In the genomic region with DNA sequence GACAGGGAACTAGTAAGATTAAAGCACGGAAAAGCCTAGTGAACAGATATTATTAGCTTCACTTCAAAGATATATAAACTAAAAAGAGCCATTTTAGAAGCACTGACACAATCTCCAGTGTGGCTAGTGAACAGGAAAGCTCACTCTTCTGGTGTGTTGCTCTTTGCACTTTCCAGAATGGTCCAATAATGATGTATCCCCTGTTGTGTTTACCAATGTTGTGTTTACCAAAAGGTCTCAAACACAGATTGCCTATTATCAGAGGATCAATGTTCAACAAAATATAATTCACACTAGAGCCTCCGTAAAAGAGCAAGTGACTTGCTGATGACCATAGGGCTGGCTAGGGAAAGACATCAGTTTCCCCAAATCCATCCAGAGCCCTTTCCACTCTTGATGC, we compare ENCODE assay signal across 1 cellular context.
A peak's percentile ranks its signal among the peaks of the same experiment; 100 is the strongest.
TF ChIP-seq lines count a peak whose summit lies in the region.

No MANE protein-coding gene starts in this region.

TF ChIP-seq in HepG2, 621 proteins besides CTCF, POLR2A, EP300 and RAD21 (continued from another document):
- TF ChIP-seq, protein P1, sequence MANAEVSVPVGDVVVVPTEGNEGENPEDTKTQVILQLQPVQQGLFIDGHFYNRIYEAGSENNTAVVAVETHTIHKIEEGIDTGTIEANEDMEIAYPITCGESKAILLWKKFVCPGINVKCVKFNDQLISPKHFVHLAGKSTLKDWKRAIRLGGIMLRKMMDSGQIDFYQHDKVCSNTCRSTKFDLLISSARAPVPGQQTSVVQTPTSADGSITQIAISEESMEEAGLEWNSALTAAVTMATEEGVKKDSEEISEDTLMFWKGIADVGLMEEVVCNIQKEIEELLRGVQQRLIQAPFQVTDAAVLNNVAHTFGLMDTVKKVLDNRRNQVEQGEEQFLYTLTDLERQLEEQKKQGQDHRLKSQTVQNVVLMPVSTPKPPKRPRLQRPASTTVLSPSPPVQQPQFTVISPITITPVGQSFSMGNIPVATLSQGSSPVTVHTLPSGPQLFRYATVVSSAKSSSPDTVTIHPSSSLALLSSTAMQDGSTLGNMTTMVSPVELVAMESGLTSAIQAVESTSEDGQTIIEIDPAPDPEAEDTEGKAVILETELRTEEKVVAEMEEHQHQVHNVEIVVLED (CRISPR knock-in tag; IDR thresholded peaks at IDR 0.05; ENCODE audit: borderline replicate concordance): no peak
- TF ChIP-seq FOXP1 (IDR thresholded peaks at IDR 0.05) (no peak), FOXP1 (CRISPR knock-in tag; IDR thresholded peaks at IDR 0.05) (peak; percentile 61), ETV6 (CRISPR knock-in tag; conservative IDR thresholded peaks at IDR 0.05) (no peak), PHF8 (CRISPR knock-in tag; IDR thresholded peaks at IDR 0.05) (no peak)
TF ChIP-seq in HepG2: peak in this region for 1.
